1 cellular context compared by ENCODE assay signal in genomic region chr4:153518001-153518400, GRCh38.
TF ChIP-seq lines count a peak whose summit lies in the region.

No MANE protein-coding gene starts in this region.

TF ChIP-seq in IMR-90, 13 proteins besides CTCF, POLR2A, EP300 and RAD21 (continued from another document):
- TF ChIP-seq ELK1 (IDR thresholded peaks at IDR 0.05; ENCODE audit: borderline replicate concordance, low read depth, low read length) (no peak), NFE2L2 (IDR thresholded peaks at IDR 0.05; ENCODE audit: low read depth, low read length) (no peak), FOS (IDR thresholded peaks at IDR 0.05; ENCODE audit: low read depth, low read length) (no peak), MXI1 (IDR thresholded peaks at IDR 0.05; ENCODE audit: borderline replicate concordance, low read depth, low read length) (no peak), CEBPB (IDR thresholded peaks at IDR 0.05; ENCODE audit: low read depth, low read length) (no peak), RCOR1 (IDR thresholded peaks at IDR 0.05; ENCODE audit: insufficient replicate concordance, low read length) (no peak)
